In genomic region chr10:22420787-22421517, GRCh38 we compare ENCODE assay signal across 12 cellular contexts.
DNase-seq lines count a peak whose midpoint lies in the region; ATAC-seq, FAIRE-seq and TF ChIP-seq lines count a peak whose summit lies in the region.
"Had no signal": no experiment of that assay in that cellular context is flagged by ENCODE, and none has a peak within 500 bp of the region (broad histone marks: within the 10 kb centered on the region; RNA-seq: fewer than 3 reads in every experiment).

No MANE protein-coding gene starts in this region.

- H3K9me3 ChIP-seq in K562 (replicated peaks; ENCODE audit: control insufficient read depth, insufficient read depth, low read depth, low read length) (no peaks in the 10 kb centered on the region), psoas muscle (no peaks in the 10 kb centered on the region)
- H3K9me3 ChIP-seq: neutrophil had no signal

- TF ChIP-seq EP300 in K562 (IDR thresholded peaks at IDR 0.05; ENCODE audit: low read length) = no peak

- intact Hi-C loops in activated CD4-positive, alpha-beta T cell treated with anti-CD3 and anti-CD28 coated beads, Interleukin-2, amount 10 ng/mL, durations not matched to agents 24 days and 14 days (cut with micrococcal nuclease) = no loop called here
- intact Hi-C loops in K562 (cut with micrococcal nuclease) (loop anchor here (10.0 kb wide), 1 partner anchor 406 kb away; no protein-coding TSS in a partner anchor), psoas muscle (cut with DNase I) (no loop called here)

- POLR2A ChIA-PET in K562 (lab: Yijun Ruan, JAX) = no interaction called here

- WGBS in K562 (ENCODE audit: insufficient coverage, low coverage, missing lambda C conversion rate) = 58% methylated on average over 4 of the region's 4 CpGs
- WGBS in psoas muscle, 3 donors = 88 to 91% (median 90%) methylated on average over 4 of the region's 4 CpGs

- no peak overlapping the region for H3K9ac ChIP-seq in K562 (ENCODE audit: insufficient read depth in 1 of 2, low read depth in 2 of 2, low read length in 2 of 2)
- H3K9ac ChIP-seq: BLaER1 had no signal

- H3K36me3 Mint-ChIP-seq in activated CD4-positive, alpha-beta T cell treated with anti-CD3 and anti-CD28 coated beads, Interleukin-2, amount 10 ng/mL, durations not matched to agents 24 days and 14 days (ENCODE audit: low read depth) = no peaks in the 10 kb centered on the region
- H3K36me3 Mint-ChIP-seq: activated naive CD8-positive, alpha-beta T cell had no signal

- no peak overlapping the region for H3K4me2 ChIP-seq in K562 (ENCODE audit: insufficient read depth, low read length)
- H3K4me2 ChIP-seq: BLaER1 had no signal

- H3K27me3 Mint-ChIP-seq in activated CD4-positive, alpha-beta T cell treated with anti-CD3 and anti-CD28 coated beads, Interleukin-2, amount 10 ng/mL, durations not matched to agents 24 days and 14 days = peaks cover 4% of the 10 kb centered on the region

- in situ Hi-C loops in K562 (cut with MboI) = no loop called here

- H3K4me1 Mint-ChIP-seq in activated CD4-positive, alpha-beta T cell treated with anti-CD3 and anti-CD28 coated beads, Interleukin-2, amount 10 ng/mL, durations not matched to agents 24 days and 14 days = no peaks in the 10 kb centered on the region

- no peak overlapping the region for H3K4me3 Mint-ChIP-seq in activated CD4-positive, alpha-beta T cell treated with anti-CD3 and anti-CD28 coated beads, Interleukin-2, amount 10 ng/mL, durations not matched to agents 24 days and 14 days
- H3K4me3 Mint-ChIP-seq: activated naive CD8-positive, alpha-beta T cell had no signal

- no peaks in the 10 kb centered on the region for H3K9me3 Mint-ChIP-seq in activated CD4-positive, alpha-beta T cell treated with anti-CD3 and anti-CD28 coated beads, Interleukin-2, amount 10 ng/mL, durations not matched to agents 24 days and 14 days

- H2AFZ ChIP-seq in K562 (ENCODE audit: low read depth, low read length) = no peak overlapping the region

- H3K27ac ChIP-seq in K562 (ENCODE audit: extremely low read depth, low read depth, low read length) (no peak overlapping the region), psoas muscle (no peak overlapping the region)
- H3K27ac ChIP-seq: BLaER1, neutrophil had no signal

- TF ChIP-seq RAD21 in K562 (CRISPR knock-in tag; conservative IDR thresholded peaks at IDR 0.05 in 1 of 2, IDR thresholded peaks at IDR 0.05 in 1 of 2) = peak; percentile 48 to 58

- H3K27ac Mint-ChIP-seq in activated CD4-positive, alpha-beta T cell treated with anti-CD3 and anti-CD28 coated beads, Interleukin-2, amount 10 ng/mL, durations not matched to agents 24 days and 14 days = no peak overlapping the region
- H3K27ac Mint-ChIP-seq: activated naive CD8-positive, alpha-beta T cell had no signal

- CTCF ChIA-PET in K562 (lab: Yijun Ruan, JAX; ENCODE audit: low intra/inter-chr PET ratio) = interaction anchor here (0.6 kb wide), 1 partner anchor 264 kb away, joined by 3 read pairs; no protein-coding TSS in a partner anchor

- no peaks in the 10 kb centered on the region for H4K20me1 ChIP-seq in K562 (replicated peaks; ENCODE audit: control insufficient read depth, insufficient read depth, low read length)
- H4K20me1 ChIP-seq: BLaER1 had no signal

- H3K4me1 ChIP-seq in K562 (replicated peaks in 1 of 2; ENCODE audit: control insufficient read depth in 2 of 2, insufficient read depth in 2 of 2, low read length in 2 of 2) (no peaks in the 10 kb centered on the region), psoas muscle (no peaks in the 10 kb centered on the region)
- H3K4me1 ChIP-seq: BLaER1 had no signal

- TF ChIP-seq CTCF in K562 (IDR thresholded peaks at IDR 0.05 in 2 of 3, conservative IDR thresholded peaks at IDR 0.05 in 1 of 3; ENCODE audit: insufficient read depth in 2 of 3, low read depth in 1 of 3, low read length in 3 of 3) (peak in 2 of 3 experiments; percentile 10 to 41; a peak in 2 of 6 replicates), psoas muscle (IDR thresholded peaks at IDR 0.05) (peak; percentile 6)

- H3K36me3 ChIP-seq in K562 (ENCODE audit: control insufficient read depth, insufficient read depth, low read length) (no peaks in the 10 kb centered on the region), psoas muscle (ENCODE audit: insufficient read depth in 1 of 2, low read depth in 1 of 2) (no peaks in the 10 kb centered on the region)
- H3K36me3 ChIP-seq: BLaER1, neutrophil had no signal

- no peaks in the 10 kb centered on the region for H3K79me2 ChIP-seq in K562 (ENCODE audit: control insufficient read depth, insufficient read depth, low read length)

- H3K27me3 ChIP-seq in K562 (ENCODE audit: control insufficient read depth in 2 of 2, insufficient read depth in 2 of 2, low read length in 2 of 2) = no peaks in the 10 kb centered on the region
- no peaks in the 10 kb centered on the region for H3K27me3 ChIP-seq in psoas muscle (ENCODE audit: insufficient read depth in 3 of 3, low read length in 2 of 3)
- H3K27me3 ChIP-seq: BLaER1, neutrophil had no signal

- no peaks in the 10 kb centered on the region for H3K9me1 ChIP-seq in K562 (ENCODE audit: control insufficient read depth, insufficient read depth, low read length)

- H3K4me3 ChIP-seq in K562 (no peak overlapping the region), psoas muscle (no peak overlapping the region)
- H3K4me3 ChIP-seq: BLaER1 had no signal

- no peak for FAIRE-seq in K562 (lab: Jason Lieb, UNC)

- ATAC-seq in K562 (peak; percentile 59), psoas muscle (no peak), GM19351 (IDR thresholded peaks at IDR 0.05; ENCODE audit: unreplicated experiment) (no peak), GM21825 (IDR thresholded peaks at IDR 0.05; ENCODE audit: unreplicated experiment) (no peak), HG03196 (IDR thresholded peaks at IDR 0.05; ENCODE audit: unreplicated experiment) (no peak)

- TF ChIP-seq POLR2A in K562 (conservative IDR thresholded peaks at IDR 0.05) = no peak

- DNase-seq in activated CD4-positive, alpha-beta T cell treated with anti-CD3 and anti-CD28 coated beads, Interleukin-2, amount 10 ng/mL, durations not matched to agents 24 days and 14 days = peak; percentile 56
- DNase-seq in activated CD4-positive, alpha-beta T cell treated with anti-CD3 and anti-CD28 coated beads, Interleukin-2, amount 50 U/mL, for 1 hour = no peak
- DNase-seq in MV-4-11 (lab: John Stamatoyannopoulos, UW) = peak; percentile 31
- DNase-seq in K562 (ENCODE audit: extremely low read depth in 1 of 4, low spot score in 3 of 4) = peak in 2 of 4 experiments; percentile 16 to 17
- DNase-seq in psoas muscle = no peak
- DNase-seq: NCI-H2107 had no signal

- BruUV-seq in K562 (replicated peaks; lab: Mats Ljungman, UMichigan) = no TSS peak

TF ChIP-seq in K562, 482 proteins besides CTCF, POLR2A, EP300 and RAD21:
- no peak for TF ChIP-seq NFE2 (IDR thresholded peaks at IDR 0.05; ENCODE audit: low read depth)
- no peak for TF ChIP-seq SREBF2 (CRISPR knock-in tag; IDR thresholded peaks at IDR 0.05)
- 0 out of 2 replicates have a peak, but pooled peaks have one; percentile 36 for TF ChIP-seq POLR2H (tag; IDR thresholded peaks at IDR 0.05; ENCODE audit: low read depth)
- TF ChIP-seq DEAF1 (CRISPR knock-in tag; IDR thresholded peaks at IDR 0.05) = 0 out of 2 replicates have a peak, but pooled peaks have one; percentile 13
- no peak for TF ChIP-seq TRIM25 (IDR thresholded peaks at IDR 0.05; ENCODE audit: borderline replicate concordance)
TF ChIP-seq in K562: peak in this region for 2.

Comparison
In these comparisons a context has a peak if more than half of its experiments do, and no peak if none do; other contexts are left out.
1. DNase-seq: peak in activated CD4-positive, alpha-beta T cell treated with anti-CD3 and anti-CD28 coated beads, Interleukin-2, amount 10 ng/mL, durations not matched to agents 24 days and 14 days (single experiment) and MV-4-11 (single experiment); none in activated CD4-positive, alpha-beta T cell treated with anti-CD3 and anti-CD28 coated beads, Interleukin-2, amount 50 U/mL, for 1 hour (single experiment) and psoas muscle (0 of 2).